In genomic region chr11:26278354-26278753, GRCh38 we compare ENCODE assay signal across 19 cellular contexts. TPM values are rescaled to one million over a fixed set of nuclear protein-coding genes. Genes with fewer than 3 reads are reported as not detected.
"Had no signal": no experiment of that assay in that cellular context is flagged by ENCODE, and none has a peak within 500 bp of the region (broad histone marks: within the 10 kb centered on the region; RNA-seq: fewer than 3 reads in every experiment).

No MANE protein-coding gene starts in this region.

- H3K4me1 ChIP-seq: esophagus squamous epithelium, suprapubic skin, transverse colon, uterus had no signal

- H3K9me3 ChIP-seq: esophagus squamous epithelium, mucosa of descending colon, suprapubic skin, transverse colon, uterus had no signal

- DNase-seq: activated CD4-positive, alpha-beta T cell treated with anti-CD3 and anti-CD28 coated beads for 1 hour; activated CD4-positive, alpha-beta T cell treated with anti-CD3 and anti-CD28 coated beads, Interleukin-2, amount 50 U/mL, for 4 hours; dermis blood vessel endothelial cell; effector memory CD4-positive, alpha-beta T cell; esophagus squamous epithelium; immature natural killer cell; kidney glomerular epithelial cell; left ventricle myocardium superior; mucosa of descending colon; naive B cell; right cardiac atrium; stimulated activated CD4-positive, alpha-beta T cell treated with anti-CD3 and anti-CD28 coated beads, Interleukin-15, amount 100 ng/mL, for 24 hours; stimulated activated CD4-positive, alpha-beta T cell treated with anti-CD3 and anti-CD28 coated beads, Interleukin-2, amount 100 ng/mL, for 48 hours; transverse colon; uterus; WERI-Rb-1 had no signal

- H3K27ac ChIP-seq: cardiac muscle cell, esophagus squamous epithelium, skin epidermis, suprapubic skin, transverse colon, uterus, WERI-Rb-1 had no signal

- ATAC-seq: left ventricle myocardium superior, mucosa of descending colon, right cardiac atrium had no signal

- H3K4me3 ChIP-seq: cardiac muscle cell, esophagus squamous epithelium, mucosa of descending colon, skin epidermis, suprapubic skin, transverse colon, uterus had no signal

- H3K36me3 ChIP-seq: cardiac muscle cell, esophagus squamous epithelium, suprapubic skin, transverse colon, uterus, WERI-Rb-1 had no signal

- H3K27me3 ChIP-seq: cardiac muscle cell, suprapubic skin, transverse colon, uterus had no signal

RNA-seq across cellular contexts. Expression of gene ANO3, which starts 53.6 kb away (rescaled TPM):
- polyA plus RNA-seq: cardiac muscle cell, immature natural killer cell had no signal
